Comparison of ENCODE assay signal across 8 cellular contexts in genomic region chr14:23009483-23009938, GRCh38. TPM values are rescaled to one million over a fixed set of nuclear protein-coding genes. Genes with fewer than 3 reads are reported as not detected.
DNase-seq lines count a peak whose midpoint lies in the region; ATAC-seq, FAIRE-seq and TF ChIP-seq lines count a peak whose summit lies in the region.

No MANE protein-coding gene starts in this region.

- H3K4me3 Mint-ChIP-seq in activated T-cell treated with anti-CD3 and anti-CD28 coated beads, Interleukin-2, amount 50 U/mL, for 24 hours: peak overlapping the region; percentile 86
- peak overlapping the region; percentile 90 for H3K4me3 Mint-ChIP-seq in activated CD8-positive, alpha-beta T cell treated with anti-CD3 and anti-CD28 coated beads, Interleukin-2, amount 10 ng/mL, durations not matched to agents 7 days and 5 days

- no peaks in the 10 kb centered on the region for H3K27me3 ChIP-seq in tibial nerve

- H3K4me3 ChIP-seq in kidney (ENCODE audit: low read length in 2 of 2): peak overlapping the region; percentile 83 to 87
- peak overlapping the region; percentile 33 to 64 (median 42) for H3K4me3 ChIP-seq in tibial nerve

- POLR2A ChIA-PET in activated CD8-positive, alpha-beta T cell treated with anti-CD3 and anti-CD28 coated beads, Interleukin-2, amount 10 ng/mL, durations not matched to agents 7 days and 5 days (lab: Charles Lee): no interaction called here

- H3K27ac Mint-ChIP-seq in activated T-cell treated with anti-CD3 and anti-CD28 coated beads, Interleukin-2, amount 50 U/mL, for 24 hours: peak overlapping the region; percentile 95
- H3K27ac Mint-ChIP-seq in activated CD8-positive, alpha-beta T cell treated with anti-CD3 and anti-CD28 coated beads, Interleukin-2, amount 10 ng/mL, durations not matched to agents 7 days and 5 days: peak overlapping the region; percentile 92

- peaks cover 53% of the 10 kb centered on the region for H3K4me1 Mint-ChIP-seq in activated T-cell treated with anti-CD3 and anti-CD28 coated beads, Interleukin-2, amount 50 U/mL, for 24 hours (ENCODE audit: low read depth)
- H3K4me1 Mint-ChIP-seq in activated CD8-positive, alpha-beta T cell treated with anti-CD3 and anti-CD28 coated beads, Interleukin-2, amount 10 ng/mL, durations not matched to agents 7 days and 5 days (ENCODE audit: low read depth): peaks cover 51% of the 10 kb centered on the region

- H3K36me3 Mint-ChIP-seq in activated T-cell treated with anti-CD3 and anti-CD28 coated beads, Interleukin-2, amount 50 U/mL, for 24 hours (ENCODE audit: low read depth): peaks cover 7% of the 10 kb centered on the region
- H3K36me3 Mint-ChIP-seq in activated CD8-positive, alpha-beta T cell treated with anti-CD3 and anti-CD28 coated beads, Interleukin-2, amount 10 ng/mL, durations not matched to agents 7 days and 5 days (ENCODE audit: low read depth): peaks cover 5% of the 10 kb centered on the region

- DNase-seq in activated T-cell treated with anti-CD3 and anti-CD28 coated beads, Interleukin-2, amount 50 U/mL, for 24 hours: no peak
- DNase-seq in activated T-cell treated with anti-CD3 and anti-CD28 coated beads for 4 hours (no peak), kidney (no peak), tibial nerve (ENCODE audit: low spot score in 2 of 2) (no peak)
- no peak for DNase-seq in activated CD8-positive, alpha-beta T cell treated with anti-CD3 and anti-CD28 coated beads, Interleukin-2, amount 10 ng/mL, durations not matched to agents 7 days and 5 days

- H3K4me1 ChIP-seq in kidney (ENCODE audit: control insufficient read depth in 1 of 2, insufficient read depth in 1 of 2, low read depth in 1 of 2, low read length in 2 of 2) (peaks cover 3 to 11% of the 10 kb centered on the region in 2 donors), tibial nerve (peaks cover 0 to 34% (median 5%) of the 10 kb centered on the region in 4 donors)

- ATAC-seq in activated CD8-positive, alpha-beta T cell treated with anti-CD3 and anti-CD28 coated beads, Interleukin-2, amount 10 ng/mL, durations not matched to agents 7 days and 5 days: no peak
- ATAC-seq in GM18498 (IDR thresholded peaks at IDR 0.05; ENCODE audit: unreplicated experiment) (no peak), HG02981 (IDR thresholded peaks at IDR 0.05; ENCODE audit: unreplicated experiment) (no peak), HG02852 (IDR thresholded peaks at IDR 0.05; ENCODE audit: unreplicated experiment) (no peak)

- intact Hi-C loops in kidney (cut with DNase I): no loop called here

- CTCF ChIA-PET in activated CD8-positive, alpha-beta T cell treated with anti-CD3 and anti-CD28 coated beads, Interleukin-2, amount 10 ng/mL, durations not matched to agents 7 days and 5 days (lab: Charles Lee): interaction anchor here (4.0 to 4.1 kb wide), 4 partner anchors 15 to 59 kb away, joined by 39 to 121 read pairs (median 98); partner anchors contain the start of genes AJUBA and CDH24

- H3K27ac ChIP-seq in kidney (ENCODE audit: low read depth in 2 of 2, low read length in 2 of 2) (peak overlapping the region; percentile 79 to 82), tibial nerve (peak overlapping the region; percentile 73 to 92 (median 86))

- TF ChIP-seq EP300 in tibial nerve (IDR thresholded peaks at IDR 0.05): no peak

- peak overlapping the region; percentile 25 to 58 for H3K9ac ChIP-seq in kidney (ENCODE audit: low read length in 2 of 2)

- H3K36me3 ChIP-seq in kidney (ENCODE audit: control insufficient read depth in 1 of 2, insufficient read depth in 2 of 2, low read length in 2 of 2) (no peaks in the 10 kb centered on the region), tibial nerve (no peaks in the 10 kb centered on the region)

- TF ChIP-seq CTCF in kidney (IDR thresholded peaks at IDR 0.05; ENCODE audit: borderline replicate concordance, extremely low read depth, insufficient read depth): no peak
- TF ChIP-seq CTCF in tibial nerve (IDR thresholded peaks at IDR 0.05): no peak

- no peak for FAIRE-seq in kidney (lab: Jason Lieb, UNC)

- no peaks in the 10 kb centered on the region for H3K9me3 ChIP-seq in kidney (ENCODE audit: control insufficient read depth in 1 of 2, low read length in 2 of 2)
- H3K9me3 ChIP-seq in tibial nerve: no peaks in the 10 kb centered on the region

- no peaks in the 10 kb centered on the region for H3K27me3 Mint-ChIP-seq in activated T-cell treated with anti-CD3 and anti-CD28 coated beads, Interleukin-2, amount 50 U/mL, for 24 hours
- no peaks in the 10 kb centered on the region for H3K27me3 Mint-ChIP-seq in activated CD8-positive, alpha-beta T cell treated with anti-CD3 and anti-CD28 coated beads, Interleukin-2, amount 10 ng/mL, durations not matched to agents 7 days and 5 days (ENCODE audit: low read depth)

- TF ChIP-seq POLR2A in tibial nerve (IDR thresholded peaks at IDR 0.05): no peak

- 17 to 22% methylated on average over 8 of the region's 8 CpGs for WGBS in tibial nerve, 2 donors

- H3K9me3 Mint-ChIP-seq in activated T-cell treated with anti-CD3 and anti-CD28 coated beads, Interleukin-2, amount 50 U/mL, for 24 hours: no peaks in the 10 kb centered on the region
- H3K9me3 Mint-ChIP-seq in activated CD8-positive, alpha-beta T cell treated with anti-CD3 and anti-CD28 coated beads, Interleukin-2, amount 10 ng/mL, durations not matched to agents 7 days and 5 days (ENCODE audit: insufficient read depth): no peaks in the 10 kb centered on the region

RNA-seq across cellular contexts. Expression of gene C14orf93, which starts 0.4 kb away (rescaled TPM):
- total RNA-seq in activated CD8-positive, alpha-beta T cell treated with anti-CD3 and anti-CD28 coated beads, Interleukin-2, amount 10 ng/mL, durations not matched to agents 7 days and 5 days: 1 to 10 TPM; 7.8 to 9.0 TPM
- total RNA-seq in kidney (9.5 TPM), tibial nerve (10 to 100 TPM in 1 of 4 donors, 1 to 10 TPM in 3; 8.4 to 18.6 (median 9.5) TPM)
- polyA plus RNA-seq in kidney (ENCODE audit: insufficient read depth, low read depth, low replicate concordance): 9.6 TPM

RNA-seq across cellular contexts. Expression of gene PSMB5, which starts 25.2 kb away (rescaled TPM):
- 10 to 100 TPM; 64.5 to 74.5 TPM for total RNA-seq in activated CD8-positive, alpha-beta T cell treated with anti-CD3 and anti-CD28 coated beads, Interleukin-2, amount 10 ng/mL, durations not matched to agents 7 days and 5 days
- total RNA-seq in kidney (87.1 TPM), tibial nerve (100 to 1,000 TPM in 3 of 4 donors, 10 to 100 TPM in 1; 90.2 to 154 (median 113) TPM)
- 190 TPM for polyA plus RNA-seq in kidney (ENCODE audit: insufficient read depth, low read depth, low replicate concordance)

RNA-seq across cellular contexts. Expression of gene AJUBA, which starts 27.2 kb away (rescaled TPM):
- 1 to 10 TPM in 1 of 2 experiments, under 1 TPM in 1; 0.74 to 1.4 TPM for total RNA-seq in activated CD8-positive, alpha-beta T cell treated with anti-CD3 and anti-CD28 coated beads, Interleukin-2, amount 10 ng/mL, durations not matched to agents 7 days and 5 days
- total RNA-seq in kidney: 28.5 TPM
- 14.6 TPM for polyA plus RNA-seq in kidney (ENCODE audit: insufficient read depth, low read depth, low replicate concordance)
- total RNA-seq in tibial nerve: 10 to 100 TPM; 22.8 to 33.5 (median 28.4) TPM

RNA-seq across cellular contexts. Expression of gene PSMB11, which starts 32.5 kb away (rescaled TPM):
- total RNA-seq in activated CD8-positive, alpha-beta T cell treated with anti-CD3 and anti-CD28 coated beads, Interleukin-2, amount 10 ng/mL, durations not matched to agents 7 days and 5 days: not detected
- total RNA-seq in kidney (not detected), tibial nerve (not detected)
- not detected for polyA plus RNA-seq in kidney (ENCODE audit: insufficient read depth, low read depth, low replicate concordance)

RNA-seq across cellular contexts. Expression of gene CDH24, which starts 47.8 kb away (rescaled TPM):
- total RNA-seq in activated CD8-positive, alpha-beta T cell treated with anti-CD3 and anti-CD28 coated beads, Interleukin-2, amount 10 ng/mL, durations not matched to agents 7 days and 5 days: 1 to 10 TPM; 1.6 to 1.8 TPM
- total RNA-seq in kidney (5.1 TPM), tibial nerve (10 to 100 TPM in 1 of 4 donors, 1 to 10 TPM in 3; 3.9 to 11.1 (median 6.0) TPM)
- 5.4 TPM for polyA plus RNA-seq in kidney (ENCODE audit: insufficient read depth, low read depth, low replicate concordance)

Comparison
In these comparisons a context has a peak if more than half of its experiments do, and no peak if none do; other contexts are left out.
1. RNA of gene AJUBA, which starts 27.2 kb away (total RNA-seq): 22.8 to 33.5 TPM in tibial nerve and 28.5 TPM in kidney (single experiment); 0.74 to 1.4 TPM in activated CD8-positive, alpha-beta T cell treated with anti-CD3 and anti-CD28 coated beads, Interleukin-2, amount 10 ng/mL, durations not matched to agents 7 days and 5 days; every median in the first group is over 10 times any median in the second.